Comparison of ENCODE assay signal across 1 cellular context in the genomic region with DNA sequence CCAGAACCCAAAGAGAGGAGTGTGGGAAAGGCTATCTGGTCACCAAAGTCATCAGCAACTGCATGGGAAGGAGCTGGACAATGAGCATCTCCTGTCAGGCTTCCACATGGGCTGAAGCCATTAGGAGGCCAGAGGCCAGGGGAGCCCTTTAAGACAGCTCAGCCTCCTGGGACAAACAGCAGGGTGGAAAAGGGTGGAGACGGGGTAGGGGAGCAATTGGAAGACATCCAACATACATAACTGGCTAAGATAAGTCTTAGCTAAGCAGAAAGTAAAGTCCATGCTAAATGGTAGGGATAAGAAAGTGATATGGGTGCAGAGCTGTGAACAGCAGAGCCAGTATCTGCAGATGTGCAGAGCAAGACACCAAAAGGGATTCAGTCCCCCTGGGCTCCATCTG.
A peak's percentile ranks its signal among the peaks of the same experiment; 100 is the strongest.
TF ChIP-seq lines count a peak whose summit lies in the region.

No MANE protein-coding gene starts in this region.

TF ChIP-seq in K562, 482 proteins besides CTCF, POLR2A, EP300 and RAD21 (continued from another document):
- TF ChIP-seq SMARCC2 (IDR thresholded peaks at IDR 0.05; ENCODE audit: low read depth), result no peak
- TF ChIP-seq, protein P1, sequence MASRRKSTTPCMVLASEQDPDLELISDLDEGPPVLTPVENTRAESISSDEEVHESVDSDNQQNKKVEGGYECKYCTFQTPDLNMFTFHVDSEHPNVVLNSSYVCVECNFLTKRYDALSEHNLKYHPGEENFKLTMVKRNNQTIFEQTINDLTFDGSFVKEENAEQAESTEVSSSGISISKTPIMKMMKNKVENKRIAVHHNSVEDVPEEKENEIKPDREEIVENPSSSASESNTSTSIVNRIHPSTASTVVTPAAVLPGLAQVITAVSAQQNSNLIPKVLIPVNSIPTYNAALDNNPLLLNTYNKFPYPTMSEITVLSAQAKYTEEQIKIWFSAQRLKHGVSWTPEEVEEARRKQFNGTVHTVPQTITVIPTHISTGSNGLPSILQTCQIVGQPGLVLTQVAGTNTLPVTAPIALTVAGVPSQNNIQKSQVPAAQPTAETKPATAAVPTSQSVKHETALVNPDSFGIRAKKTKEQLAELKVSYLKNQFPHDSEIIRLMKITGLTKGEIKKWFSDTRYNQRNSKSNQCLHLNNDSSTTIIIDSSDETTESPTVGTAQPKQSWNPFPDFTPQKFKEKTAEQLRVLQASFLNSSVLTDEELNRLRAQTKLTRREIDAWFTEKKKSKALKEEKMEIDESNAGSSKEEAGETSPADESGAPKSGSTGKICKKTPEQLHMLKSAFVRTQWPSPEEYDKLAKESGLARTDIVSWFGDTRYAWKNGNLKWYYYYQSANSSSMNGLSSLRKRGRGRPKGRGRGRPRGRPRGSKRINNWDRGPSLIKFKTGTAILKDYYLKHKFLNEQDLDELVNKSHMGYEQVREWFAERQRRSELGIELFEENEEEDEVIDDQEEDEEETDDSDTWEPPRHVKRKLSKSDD (conservative IDR thresholded peaks at IDR 0.05; ENCODE audit: low read length), result no peak
- peak in 1 of 3 experiments; percentile 17 for TF ChIP-seq YY1 (IDR thresholded peaks at IDR 0.05; ENCODE audit: borderline replicate concordance in 1 of 3, control insufficient read depth in 1 of 3, extremely low read depth in 1 of 3, insufficient read depth in 3 of 3, insufficient read length in 1 of 3, insufficient replicate concordance in 2 of 3, low read depth in 1 of 3, low read length in 2 of 3)
- TF ChIP-seq POLR3A (IDR thresholded peaks at IDR 0.05; ENCODE audit: borderline replicate concordance, extremely low read depth, insufficient read depth, insufficient read length), result no peak
- TF ChIP-seq EP400 (IDR thresholded peaks at IDR 0.05), result no peak
- TF ChIP-seq NBN (IDR thresholded peaks at IDR 0.05; ENCODE audit: low read depth), result 0 out of 2 replicates have a peak, but pooled peaks have one; percentile 28
- TF ChIP-seq U2AF1 (optimal IDR thresholded peaks at IDR 0.05; ENCODE audit: low read depth, low read length), result no peak
- TF ChIP-seq MAFF (IDR thresholded peaks at IDR 0.05; ENCODE audit: low read length), result peak; percentile 63; the same call in 1 of the 2 replicates
- no peak for TF ChIP-seq TAF7 (tag; IDR thresholded peaks at IDR 0.05)
- no peak for TF ChIP-seq DDX20 (tag; IDR thresholded peaks at IDR 0.05; ENCODE audit: low read depth)
- TF ChIP-seq TCF7 (IDR thresholded peaks at IDR 0.05; ENCODE audit: borderline replicate concordance), result no peak
